ENCODE assay signal across 16 cellular contexts in genomic region chr1:229015791-229016190, GRCh38.
A peak's percentile ranks its signal among the peaks of the same experiment; 100 is the strongest.
DNase-seq lines count a peak whose midpoint lies in the region; ATAC-seq and TF ChIP-seq lines count a peak whose summit lies in the region.
"Had no signal": no experiment of that assay in that cellular context is flagged by ENCODE, and none has a peak within 500 bp of the region (broad histone marks: within the 10 kb centered on the region; RNA-seq: fewer than 3 reads in every experiment).

No MANE protein-coding gene starts in this region.

- H3K4me3 ChIP-seq in left ventricle myocardium inferior (no peak overlapping the region), hepatocyte (no peak overlapping the region), neural progenitor cell (no peak overlapping the region)
- H3K4me3 ChIP-seq: HAP-1 had no signal

- H3K36me3 ChIP-seq in left ventricle myocardium inferior: no peaks in the 10 kb centered on the region
- H3K36me3 ChIP-seq in hepatocyte (replicated peaks; ENCODE audit: insufficient read depth, low read depth): no peaks in the 10 kb centered on the region
- no peaks in the 10 kb centered on the region for H3K36me3 ChIP-seq in neural progenitor cell
- H3K36me3 ChIP-seq: HAP-1 had no signal

- H2AFZ ChIP-seq in hepatocyte: no peak overlapping the region
- H2AFZ ChIP-seq in neural progenitor cell (replicated peaks): no peak overlapping the region

- H3K79me2 ChIP-seq in hepatocyte (no peaks in the 10 kb centered on the region), neural progenitor cell (ENCODE audit: low read depth) (no peaks in the 10 kb centered on the region)

- H3K27me3 ChIP-seq in left ventricle myocardium inferior (ENCODE audit: low read depth) (peaks cover 17% of the 10 kb centered on the region), hepatocyte (no peaks in the 10 kb centered on the region), neural progenitor cell (no peaks in the 10 kb centered on the region)

- H3K4me3 Mint-ChIP-seq in neural progenitor cell: no peak overlapping the region
- H3K4me3 Mint-ChIP-seq: CD14-positive monocyte had no signal

- H3K9me3 ChIP-seq in left ventricle myocardium inferior (replicated peaks) (peaks cover 6% of the 10 kb centered on the region), hepatocyte (ENCODE audit: low read depth) (no peaks in the 10 kb centered on the region), neural progenitor cell (ENCODE audit: low read depth) (no peaks in the 10 kb centered on the region)
- H3K9me3 ChIP-seq: HAP-1 had no signal

- TF ChIP-seq CTCF in left ventricle myocardium inferior (IDR thresholded peaks at IDR 0.05; ENCODE audit: borderline replicate concordance): no peak
- TF ChIP-seq CTCF in hepatocyte (IDR thresholded peaks at IDR 0.05; ENCODE audit: poor library complexity): no peak
- no peak for TF ChIP-seq CTCF in neural progenitor cell (IDR thresholded peaks at IDR 0.05)

- intact Hi-C loops in Right ventricle myocardium superior (cut with DNase I) (no loop called here), left ventricle myocardium inferior (cut with micrococcal nuclease) (no loop called here)

- H3K27ac ChIP-seq in left ventricle myocardium inferior (replicated peaks) (no peak overlapping the region), hepatocyte (no peak overlapping the region), neural progenitor cell (no peak overlapping the region)

- no peak overlapping the region for H3K9ac ChIP-seq in neural progenitor cell

- H3K4me1 ChIP-seq in left ventricle myocardium inferior (no peaks in the 10 kb centered on the region), hepatocyte (ENCODE audit: insufficient read depth) (peaks cover 17% of the 10 kb centered on the region), neural progenitor cell (peaks cover 22% of the 10 kb centered on the region)
- H3K4me1 ChIP-seq: HAP-1 had no signal

- H3F3A ChIP-seq in neural progenitor cell (ENCODE audit: low read depth): no peaks in the 10 kb centered on the region

- peak; percentile 64 for DNase-seq in Right ventricle myocardium superior
- no peak for DNase-seq in left ventricle myocardium inferior
- DNase-seq in hepatocyte (ENCODE audit: low spot score): peak; percentile 22
- peak; percentile 29 for DNase-seq in neural progenitor cell (ENCODE audit: low spot score)
- DNase-seq in HUDEP-2 (lab: John Stamatoyannopoulos, UW; ENCODE audit: unreplicated experiment in 76 of 76): no peak
- no peak for DNase-seq in activated CD4-positive, alpha-beta T cell treated with anti-CD3 and anti-CD28 coated beads, Interleukin-2, amount 50 U/mL, for 48 hours
- DNase-seq in activated naive CD4-positive, alpha-beta T cell treated with anti-CD3 and anti-CD28 coated beads, Interleukin-2, amount 50 U/mL, for 16 hours: no peak
- DNase-seq: COR-L47, DMS53, NCI-H2029, NCI-H226, NCI-H526 treated with DMSO at 0.1 percent for 48 hours, PC-3 had no signal

- peak; percentile 67 for ATAC-seq in Right ventricle myocardium superior (ENCODE audit: poor library complexity)
- no peak for ATAC-seq in HG03175 (IDR thresholded peaks at IDR 0.05; ENCODE audit: unreplicated experiment)
- ATAC-seq: PC-3 had no signal

- H3K4me1 Mint-ChIP-seq in neural progenitor cell: peaks cover 11% of the 10 kb centered on the region

- peaks cover 2% of the 10 kb centered on the region for H3K9me3 Mint-ChIP-seq in neural progenitor cell

- H4K20me1 ChIP-seq in hepatocyte (ENCODE audit: insufficient read depth, poor library complexity, severe bottlenecking) (no peaks in the 10 kb centered on the region), neural progenitor cell (ENCODE audit: low read depth) (no peaks in the 10 kb centered on the region)

- H3K9me2 ChIP-seq in hepatocyte (replicated peaks; ENCODE audit: insufficient read depth): no peaks in the 10 kb centered on the region

- H3K4me2 ChIP-seq in hepatocyte (no peak overlapping the region), neural progenitor cell (no peak overlapping the region)

- H3K36me3 Mint-ChIP-seq in neural progenitor cell: no peaks in the 10 kb centered on the region
- H3K36me3 Mint-ChIP-seq: CD14-positive monocyte had no signal

- peaks cover 6% of the 10 kb centered on the region for H3K27me3 Mint-ChIP-seq in neural progenitor cell (ENCODE audit: insufficient read depth, low read depth)

- peak overlapping the region; percentile 81 for H3K27ac Mint-ChIP-seq in neural progenitor cell

- WGBS in hepatocyte (ENCODE audit: low lambda C conversion rate, missing lambda C conversion rate): 46% methylated on average over 12 of the region's 12 CpGs

Comparison
In these comparisons a context has a peak if more than half of its experiments do, and no peak if none do; other contexts are left out.
1. DNase-seq: peak in Right ventricle myocardium superior (single experiment), hepatocyte (single experiment) and neural progenitor cell (single experiment); none in left ventricle myocardium inferior (single experiment), HUDEP-2 (0 of 76), activated CD4-positive, alpha-beta T cell treated with anti-CD3 and anti-CD28 coated beads, Interleukin-2, amount 50 U/mL, for 48 hours (0 of 2) and activated naive CD4-positive, alpha-beta T cell treated with anti-CD3 and anti-CD28 coated beads, Interleukin-2, amount 50 U/mL, for 16 hours (single experiment).